In genomic region chr7:2237109-2237602, GRCh38 we compare ENCODE assay signal across 8 cellular contexts. TPM values are rescaled to one million over a fixed set of nuclear protein-coding genes. Genes with fewer than 3 reads are reported as not detected.
DNase-seq lines count a peak whose midpoint lies in the region; ATAC-seq and TF ChIP-seq lines count a peak whose summit lies in the region.

No MANE protein-coding gene starts in this region.

- CTCF ChIA-PET in activated naive CD4-positive, alpha-beta T cell treated with anti-CD3 and anti-CD28 coated beads for 36 hours (lab: Charles Lee), result no interaction called here
- CTCF ChIA-PET in activated naive CD4-positive, alpha-beta T cell treated with anti-CD3 and anti-CD28 coated beads, Interleukin-2, amount 10 ng/mL, durations not matched to agents 7 days and 5 days (lab: Charles Lee), result interaction anchor here (2.0 kb wide), 1 partner anchor 11 kb away, joined by 5 read pairs; no protein-coding TSS in a partner anchor

- peak overlapping the region; percentile 51 for H3K9ac ChIP-seq in SU-DHL-6 (ENCODE audit: low read length)

- ATAC-seq in HG03066 (IDR thresholded peaks at IDR 0.05; ENCODE audit: low read depth, unreplicated experiment), result peak; percentile 69

- no peaks in the 10 kb centered on the region for H3K9me2 ChIP-seq in SU-DHL-6 (replicated peaks; ENCODE audit: insufficient read depth, low read length)

- no peaks in the 10 kb centered on the region for H3K9me3 ChIP-seq in SU-DHL-6 (ENCODE audit: insufficient read depth, low read length)

- H3K27me3 ChIP-seq in SU-DHL-6 (ENCODE audit: low read length), result no peaks in the 10 kb centered on the region

- peaks cover 17% of the 10 kb centered on the region for H3K4me1 Mint-ChIP-seq in activated naive CD4-positive, alpha-beta T cell treated with anti-CD3 and anti-CD28 coated beads for 36 hours (ENCODE audit: low read depth)
- peaks cover 28% of the 10 kb centered on the region for H3K4me1 Mint-ChIP-seq in activated naive CD4-positive, alpha-beta T cell treated with anti-CD3 and anti-CD28 coated beads, Interleukin-2, amount 10 ng/mL, durations not matched to agents 7 days and 5 days
- peaks cover 9% of the 10 kb centered on the region for H3K4me1 Mint-ChIP-seq in mesothelial cell of epicardium
- H3K4me1 Mint-ChIP-seq in immature natural killer cell, result peaks cover 15 to 26% of the 10 kb centered on the region in 2 donors

- peak overlapping the region; percentile 36 for H3K4me2 ChIP-seq in SU-DHL-6 (ENCODE audit: low read depth, low read length, poor library complexity, severe bottlenecking)

- no peaks in the 10 kb centered on the region for H3K27me3 Mint-ChIP-seq in activated naive CD4-positive, alpha-beta T cell treated with anti-CD3 and anti-CD28 coated beads for 36 hours (ENCODE audit: low read depth)
- no peaks in the 10 kb centered on the region for H3K27me3 Mint-ChIP-seq in activated naive CD4-positive, alpha-beta T cell treated with anti-CD3 and anti-CD28 coated beads, Interleukin-2, amount 10 ng/mL, durations not matched to agents 7 days and 5 days
- H3K27me3 Mint-ChIP-seq in mesothelial cell of epicardium (ENCODE audit: low read depth) (no peaks in the 10 kb centered on the region), immature natural killer cell (ENCODE audit: low read depth in 3 of 3) (peaks cover 2 to 6% (median 3%) of the 10 kb centered on the region in 3 donors)

- H4K20me1 ChIP-seq in SU-DHL-6 (ENCODE audit: low read depth, low read length), result no peaks in the 10 kb centered on the region

- intact Hi-C loops in activated naive CD4-positive, alpha-beta T cell treated with anti-CD3 and anti-CD28 coated beads for 36 hours (cut with micrococcal nuclease), result no loop called here

- peaks cover 6% of the 10 kb centered on the region; the same call in 1 of the 2 replicates for H3K36me3 ChIP-seq in SU-DHL-6 (ENCODE audit: low read length)

- no peak overlapping the region for H3K4me3 Mint-ChIP-seq in activated naive CD4-positive, alpha-beta T cell treated with anti-CD3 and anti-CD28 coated beads for 36 hours
- no peak overlapping the region for H3K4me3 Mint-ChIP-seq in activated naive CD4-positive, alpha-beta T cell treated with anti-CD3 and anti-CD28 coated beads, Interleukin-2, amount 10 ng/mL, durations not matched to agents 7 days and 5 days
- H3K4me3 Mint-ChIP-seq in mesothelial cell of epicardium (no peak overlapping the region), immature natural killer cell (no peak overlapping the region)

- DNase-seq in activated naive CD4-positive, alpha-beta T cell treated with anti-CD3 and anti-CD28 coated beads for 36 hours, result no peak
- no peak for DNase-seq in activated naive CD4-positive, alpha-beta T cell treated with anti-CD3 and anti-CD28 coated beads, Interleukin-2, amount 10 ng/mL, durations not matched to agents 7 days and 5 days
- no peak for DNase-seq in mesothelial cell of epicardium (ENCODE audit: low spot score in 2 of 2, unreplicated experiment in 2 of 2)
- no peak for DNase-seq in HPDE6-E6E7 (ENCODE audit: extremely low spot score)
- DNase-seq in immature natural killer cell, result no peak
- no peak for DNase-seq in activated T-cell treated with anti-CD3 and anti-CD28 coated beads, Interleukin-2, amount 50 U/mL, for 1 hour

- peaks cover 44% of the 10 kb centered on the region for H3F3A ChIP-seq in SU-DHL-6 (ENCODE audit: insufficient read depth)

- TF ChIP-seq CTCF in SU-DHL-6 (IDR thresholded peaks at IDR 0.05; ENCODE audit: insufficient read depth, low read length, poor library complexity, severe bottlenecking) (no peak), mesothelial cell of epicardium (IDR thresholded peaks at IDR 0.05; ENCODE audit: unreplicated experiment) (no peak)

- no peaks in the 10 kb centered on the region for H3K9me3 Mint-ChIP-seq in activated naive CD4-positive, alpha-beta T cell treated with anti-CD3 and anti-CD28 coated beads for 36 hours
- H3K9me3 Mint-ChIP-seq in activated naive CD4-positive, alpha-beta T cell treated with anti-CD3 and anti-CD28 coated beads, Interleukin-2, amount 10 ng/mL, durations not matched to agents 7 days and 5 days, result no peaks in the 10 kb centered on the region
- H3K9me3 Mint-ChIP-seq in mesothelial cell of epicardium, result no peaks in the 10 kb centered on the region
- no peaks in the 10 kb centered on the region for H3K9me3 Mint-ChIP-seq in immature natural killer cell

- no peak overlapping the region for H2AFZ ChIP-seq in SU-DHL-6 (ENCODE audit: low read depth, low read length, severe bottlenecking)

- H3K27ac ChIP-seq in SU-DHL-6 (ENCODE audit: low read depth, low read length), result peak overlapping the region; percentile 91

- H3K27ac Mint-ChIP-seq in activated naive CD4-positive, alpha-beta T cell treated with anti-CD3 and anti-CD28 coated beads for 36 hours, result peak overlapping the region; percentile 87
- H3K27ac Mint-ChIP-seq in activated naive CD4-positive, alpha-beta T cell treated with anti-CD3 and anti-CD28 coated beads, Interleukin-2, amount 10 ng/mL, durations not matched to agents 7 days and 5 days, result no peak overlapping the region
- H3K27ac Mint-ChIP-seq in mesothelial cell of epicardium (peak overlapping the region; percentile 74), immature natural killer cell (peak overlapping the region in 1 of 6 donors; percentile 1)

- H3K79me2 ChIP-seq in SU-DHL-6 (ENCODE audit: insufficient read depth, low read length), result peaks cover 34% of the 10 kb centered on the region

- H3K36me3 Mint-ChIP-seq in activated naive CD4-positive, alpha-beta T cell treated with anti-CD3 and anti-CD28 coated beads for 36 hours (ENCODE audit: low read depth), result peaks cover 29% of the 10 kb centered on the region
- peaks cover 34% of the 10 kb centered on the region for H3K36me3 Mint-ChIP-seq in activated naive CD4-positive, alpha-beta T cell treated with anti-CD3 and anti-CD28 coated beads, Interleukin-2, amount 10 ng/mL, durations not matched to agents 7 days and 5 days
- H3K36me3 Mint-ChIP-seq in mesothelial cell of epicardium (peaks cover 20% of the 10 kb centered on the region), immature natural killer cell (peaks cover 4 to 10% (median 9%) of the 10 kb centered on the region in 3 donors)

- no peak overlapping the region for H3K4me3 ChIP-seq in SU-DHL-6 (ENCODE audit: insufficient read depth, low read length, poor library complexity, severe bottlenecking)

RNA-seq across cellular contexts. Expression of gene MAD1L1, which starts 4.4 kb away (rescaled TPM):
- total RNA-seq in activated naive CD4-positive, alpha-beta T cell treated with anti-CD3 and anti-CD28 coated beads for 36 hours, result 10 to 100 TPM; 37.5 to 40.2 TPM
- 39.0 to 45.0 TPM (median 41.2 TPM) in 3 replicates for total RNA-seq in mesothelial cell of epicardium
- 100 to 1,000 TPM in 1 of 3 donors, 10 to 100 TPM in 2; 85.0 to 166 (median 97.0) TPM for polyA plus RNA-seq in immature natural killer cell

RNA-seq across cellular contexts. Expression of gene MRM2, which starts 4.8 kb away (rescaled TPM):
- 10 to 100 TPM; 21.0 to 24.0 TPM for total RNA-seq in activated naive CD4-positive, alpha-beta T cell treated with anti-CD3 and anti-CD28 coated beads for 36 hours
- total RNA-seq in mesothelial cell of epicardium, result 25.2 to 26.1 TPM (median 25.3 TPM) in 3 replicates
- 10 to 100 TPM; 24.5 to 47.2 (median 33.1) TPM for polyA plus RNA-seq in immature natural killer cell

RNA-seq across cellular contexts. Expression of gene NUDT1, which starts 4.9 kb away (rescaled TPM):
- total RNA-seq in activated naive CD4-positive, alpha-beta T cell treated with anti-CD3 and anti-CD28 coated beads for 36 hours, result 100 to 1,000 TPM; 115 to 118 TPM
- total RNA-seq in mesothelial cell of epicardium, result 16.1 to 19.2 TPM (median 17.3 TPM) in 3 replicates
- polyA plus RNA-seq in immature natural killer cell, result 10 to 100 TPM; 63.0 to 74.3 (median 67.4) TPM
